8 cellular contexts compared by ENCODE assay signal in the genomic region with DNA sequence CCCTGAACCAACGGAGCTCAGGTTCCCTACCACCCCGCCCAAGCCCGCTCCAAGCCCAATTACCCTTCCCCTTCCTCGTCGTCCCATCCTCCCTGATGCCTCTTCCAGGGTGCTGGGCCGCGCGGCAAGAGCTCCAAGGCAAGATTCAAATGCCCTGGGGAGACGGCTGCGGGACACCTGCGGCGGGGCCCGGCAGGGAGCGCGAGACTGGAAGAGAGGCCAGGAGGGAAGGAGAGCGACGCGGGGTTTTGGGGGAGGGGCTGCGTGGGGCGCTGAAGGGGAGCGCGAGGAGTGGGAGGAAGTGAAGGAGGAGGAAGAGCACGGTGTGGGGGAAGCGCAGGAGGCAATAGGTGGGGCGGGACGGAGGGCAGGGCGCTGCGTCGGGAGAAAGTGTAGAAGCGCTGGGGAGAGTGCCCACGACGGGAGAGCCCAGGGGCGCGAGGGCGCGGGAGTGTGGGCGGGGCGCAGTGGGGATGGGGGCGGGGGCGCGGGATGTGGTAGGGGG. TPM values are rescaled to one million over a fixed set of nuclear protein-coding genes. Genes with fewer than 3 reads are reported as not detected.
DNase-seq lines count a peak whose midpoint lies in the region; ATAC-seq and TF ChIP-seq lines count a peak whose summit lies in the region.

No MANE protein-coding gene starts in this region.

- TF ChIP-seq CTCF in endothelial cell (IDR thresholded peaks at IDR 0.05; ENCODE audit: unreplicated experiment), result no peak

- H3K4me3 ChIP-seq in CD8-positive, alpha-beta memory T cell (ENCODE audit: low read length), result no peak overlapping the region
- H3K4me3 ChIP-seq in NT2/D1 (ENCODE audit: insufficient read length, low read depth), result peak overlapping the region; percentile 58
- H3K4me3 ChIP-seq in muscle layer of colon (ENCODE audit: low read depth in 1 of 2, low read length in 2 of 2), result peak overlapping the region; percentile 34 to 38

- POLR2A ChIA-PET in CD8-positive, alpha-beta memory T cell (lab: Charles Lee), result no interaction called here

- no peaks in the 10 kb centered on the region for H3K9me3 ChIP-seq in CD8-positive, alpha-beta memory T cell (ENCODE audit: low read length)
- H3K9me3 ChIP-seq in NT2/D1 (ENCODE audit: insufficient read depth, low read length) (no peaks in the 10 kb centered on the region), muscle layer of colon (ENCODE audit: low read length) (no peaks in the 10 kb centered on the region)

- peaks cover 35 to 60% of the 10 kb centered on the region in 2 donors for H3K27me3 Mint-ChIP-seq in CD8-positive, alpha-beta memory T cell
- H3K27me3 Mint-ChIP-seq in endothelial cell (ENCODE audit: unreplicated experiment), result peaks cover 10% of the 10 kb centered on the region

- H3K36me3 ChIP-seq in CD8-positive, alpha-beta memory T cell (ENCODE audit: insufficient read depth, low read length), result no peaks in the 10 kb centered on the region
- H3K36me3 ChIP-seq in NT2/D1 (ENCODE audit: insufficient read depth, insufficient read length, low read length) (peaks cover 2% of the 10 kb centered on the region), muscle layer of colon (ENCODE audit: insufficient read depth, low read length) (no peaks in the 10 kb centered on the region)

- no peak overlapping the region for H3K27ac Mint-ChIP-seq in CD8-positive, alpha-beta memory T cell
- peak overlapping the region; percentile 39 for H3K27ac Mint-ChIP-seq in endothelial cell (ENCODE audit: unreplicated experiment)

- ATAC-seq in HG02678 (IDR thresholded peaks at IDR 0.05; ENCODE audit: unreplicated experiment), result no peak
- no peak for ATAC-seq in HG02870 (IDR thresholded peaks at IDR 0.05; ENCODE audit: unreplicated experiment)

- peaks cover 12 to 20% (median 18%) of the 10 kb centered on the region in 3 donors for H3K4me1 Mint-ChIP-seq in CD8-positive, alpha-beta memory T cell
- peaks cover 18% of the 10 kb centered on the region for H3K4me1 Mint-ChIP-seq in endothelial cell (ENCODE audit: unreplicated experiment)

- H3K4me1 ChIP-seq in CD8-positive, alpha-beta memory T cell (ENCODE audit: insufficient read depth, low read length), result peaks cover 13% of the 10 kb centered on the region
- H3K4me1 ChIP-seq in NT2/D1 (ENCODE audit: insufficient read depth, insufficient read length), result peaks cover 11% of the 10 kb centered on the region
- peaks cover 9% of the 10 kb centered on the region for H3K4me1 ChIP-seq in muscle layer of colon (ENCODE audit: insufficient read depth, low read length)

- no peak overlapping the region for H3K27ac ChIP-seq in CD8-positive, alpha-beta memory T cell (ENCODE audit: low read depth, low read length)
- H3K27ac ChIP-seq in muscle layer of colon (ENCODE audit: low read depth, low read length), result peak overlapping the region; percentile 61

- peaks cover 7% of the 10 kb centered on the region for H3K27me3 ChIP-seq in CD8-positive, alpha-beta memory T cell (ENCODE audit: insufficient read depth, low read length, poor library complexity, severe bottlenecking)
- H3K27me3 ChIP-seq in NT2/D1 (ENCODE audit: insufficient read depth, insufficient read length), result peaks cover 11% of the 10 kb centered on the region
- peaks cover 0 to 10% of the 10 kb centered on the region in 2 donors for H3K27me3 ChIP-seq in muscle layer of colon (ENCODE audit: control insufficient read depth in 1 of 2, insufficient read depth in 2 of 2, low read length in 2 of 2)

- H3K36me3 Mint-ChIP-seq in CD8-positive, alpha-beta memory T cell, result no peaks in the 10 kb centered on the region
- peaks cover 4% of the 10 kb centered on the region for H3K36me3 Mint-ChIP-seq in endothelial cell (ENCODE audit: low read depth, unreplicated experiment)

- peaks cover 0 to 2% (median 0%) of the 10 kb centered on the region in 5 donors for H3K9me3 Mint-ChIP-seq in CD8-positive, alpha-beta memory T cell
- no peaks in the 10 kb centered on the region for H3K9me3 Mint-ChIP-seq in endothelial cell (ENCODE audit: unreplicated experiment)

- H3K9ac ChIP-seq in NT2/D1 (ENCODE audit: insufficient read length, low read depth) (peak overlapping the region; percentile 69), muscle layer of colon (ENCODE audit: low read length) (no peak overlapping the region)

- CTCF ChIA-PET in CD8-positive, alpha-beta memory T cell (lab: Charles Lee), result no interaction called here

- no peak for DNase-seq in CD8-positive, alpha-beta memory T cell
- DNase-seq in NT2/D1 (ENCODE audit: low read depth, low spot score) (peak; percentile 36), endothelial cell (ENCODE audit: low spot score) (peak; percentile 40), GF-D8 (lab: John Stamatoyannopoulos, UW) (no peak)
- DNase-seq in stimulated activated naive CD4-positive, alpha-beta T cell treated with Interleukin-2 at 50 U/mL for 16 hours (lab: John Stamatoyannopoulos, UW), result no peak

- peak overlapping the region in 5 of 7 donors; percentile 43 to 72 (median 63) for H3K4me3 Mint-ChIP-seq in CD8-positive, alpha-beta memory T cell
- H3K4me3 Mint-ChIP-seq in endothelial cell (ENCODE audit: unreplicated experiment), result peak overlapping the region; percentile 87

RNA-seq across cellular contexts. Expression of gene NXNL2, which starts 1.0 kb away (rescaled TPM):
- not detected for total RNA-seq in CD8-positive, alpha-beta memory T cell
- polyA plus RNA-seq in CD8-positive, alpha-beta memory T cell, result not detected
- total RNA-seq in endothelial cell (ENCODE audit: unreplicated experiment), result not detected

Comparison
In these comparisons a context has a peak if more than half of its experiments do, and no peak if none do; other contexts are left out.
1. DNase-seq: peak in NT2/D1 (single experiment) and endothelial cell (single experiment); none in CD8-positive, alpha-beta memory T cell (0 of 5), stimulated activated naive CD4-positive, alpha-beta T cell treated with Interleukin-2 at 50 U/mL for 16 hours (single experiment) and GF-D8 (single experiment).